In genomic region chr19:33146209-33146608, GRCh38 we compare ENCODE assay signal across 25 cellular contexts.
"Had no signal": no experiment of that assay in that cellular context is flagged by ENCODE, and none has a peak within 500 bp of the region (broad histone marks: within the 10 kb centered on the region; RNA-seq: fewer than 3 reads in every experiment).

No MANE protein-coding gene starts in this region.

- DNase-seq: activated B cell treated with CpG ODN at 0.5 μM for 24 hours; activated CD4-positive, alpha-beta T cell treated with anti-CD3 and anti-CD28 coated beads for 48 hours; activated CD4-positive, alpha-beta T cell treated with anti-CD3 and anti-CD28 coated beads, Interleukin-2, amount 50 U/mL, for 1 hour; activated CD4-positive, alpha-beta T cell treated with anti-CD3 and anti-CD28 coated beads, Interleukin-2, amount 50 U/mL, for 48 hours; activated CD8-positive, alpha-beta memory T cell treated with anti-CD3 and anti-CD28 coated beads for 24 hours; activated CD8-positive, alpha-beta T cell treated with anti-CD3 and anti-CD28 coated beads for 36 hours; activated effector memory CD4-positive, alpha-beta T cell treated with Interleukin-2 at 50 U/mL for 16 hours; activated gamma-delta T cell treated with Interleukin-2 at 50 U/mL for 16 hours; activated naive CD4-positive, alpha-beta T cell treated with anti-CD3 and anti-CD28 coated beads, Interleukin-2, amount 50 U/mL, for 16 hours; activated naive CD4-positive, alpha-beta T cell treated with Interleukin-2 at 50 U/mL for 16 hours; activated T-cell treated with anti-CD3 and anti-CD28 coated beads, Interleukin-2, amount 50 U/mL, for 4 hours; amniotic stem cell; anterior cingulate cortex; brain microvascular endothelial cell; dorsolateral prefrontal cortex; effector memory CD4-positive, alpha-beta T cell; endodermal cell; foreskin fibroblast; head of caudate nucleus; T1000; WERI-Rb-1 had no signal

- H3K27ac ChIP-seq: brain microvascular endothelial cell, coronary artery, dorsolateral prefrontal cortex, WERI-Rb-1 had no signal

- H3K36me3 ChIP-seq: brain microvascular endothelial cell, WERI-Rb-1 had no signal

- ATAC-seq: activated CD4-positive, CD25-positive, alpha-beta regulatory T cell treated with anti-CD3 and anti-CD28 coated beads, Interleukin-2, amount 50 U/mL, for 24 hours; activated CD8-positive, alpha-beta T cell treated with anti-CD3 and anti-CD28 coated beads for 36 hours; activated T-cell treated with anti-CD3 and anti-CD28 coated beads, Interleukin-2, amount 50 U/mL, for 4 hours; activated T-helper 17 cell treated with anti-CD3 and anti-CD28 coated beads, Interleukin-2, amount 50 U/mL, for 72 hours; esophagus mucosa had no signal

- H3K4me3 ChIP-seq: coronary artery, dorsolateral prefrontal cortex had no signal
